In genomic region chr3:50606596-50606995, GRCh38 we compare ENCODE assay signal across 14 cellular contexts. TPM values are rescaled to one million over a fixed set of nuclear protein-coding genes. Genes with fewer than 3 reads are reported as not detected.
DNase-seq lines count a peak whose midpoint lies in the region; ATAC-seq, FAIRE-seq and TF ChIP-seq lines count a peak whose summit lies in the region.
"Had no signal": no experiment of that assay in that cellular context is flagged by ENCODE, and none has a peak within 500 bp of the region (broad histone marks: within the 10 kb centered on the region; RNA-seq: fewer than 3 reads in every experiment).

No MANE protein-coding gene starts in this region.

- H3K36me3 ChIP-seq in heart left ventricle (peaks cover 0 to 63% (median 28%) of the 10 kb centered on the region in 9 donors), kidney (ENCODE audit: control insufficient read depth in 1 of 2, insufficient read depth in 2 of 2, low read length in 2 of 2) (peaks cover 42 to 53% of the 10 kb centered on the region in 2 donors), stomach (peaks cover 19 to 40% (median 39%) of the 10 kb centered on the region in 4 donors)

- intact Hi-C loops in heart left ventricle (cut with DNase I) (no loop called here), left cardiac atrium (cut with DNase I) (no loop called here), kidney (cut with DNase I) (no loop called here), stomach (cut with DNase I; ENCODE audit: low total_unique reads) (no loop called here)

- TF ChIP-seq EP300 in stomach (IDR thresholded peaks at IDR 0.05), result no peak

- DNase-seq in heart left ventricle (no peak), left cardiac atrium (no peak), kidney (no peak), stomach (no peak)
- peak; percentile 79 for DNase-seq in activated CD8-positive, alpha-beta memory T cell treated with anti-CD3 and anti-CD28 coated beads, Interleukin-2, amount 50 U/mL, for 48 hours
- DNase-seq: GOT3, NCI-H1092, NCI-H446, WERI-Rb-1 had no signal

- TF ChIP-seq CTCF in heart left ventricle (IDR thresholded peaks at IDR 0.05), result no peak
- no peak for TF ChIP-seq CTCF in kidney (IDR thresholded peaks at IDR 0.05; ENCODE audit: borderline replicate concordance, extremely low read depth, insufficient read depth)
- no peak for TF ChIP-seq CTCF in stomach (IDR thresholded peaks at IDR 0.05)

- TF ChIP-seq POLR2A in heart left ventricle (IDR thresholded peaks at IDR 0.05) (no peak), stomach (IDR thresholded peaks at IDR 0.05) (no peak)

- H3K4me1 ChIP-seq in heart left ventricle, result peaks cover 15 to 98% (median 87%) of the 10 kb centered on the region in 12 donors
- H3K4me1 ChIP-seq in kidney (ENCODE audit: control insufficient read depth in 1 of 2, insufficient read depth in 1 of 2, low read depth in 1 of 2, low read length in 2 of 2), result peaks cover 72 to 76% of the 10 kb centered on the region in 2 donors
- peaks cover 78 to 98% (median 96%) of the 10 kb centered on the region in 4 donors for H3K4me1 ChIP-seq in stomach

- ATAC-seq in heart left ventricle (no peak), left cardiac atrium (no peak), GM21526 (IDR thresholded peaks at IDR 0.05; ENCODE audit: low FRiP score, unreplicated experiment) (no peak), HG03439 (IDR thresholded peaks at IDR 0.05; ENCODE audit: unreplicated experiment) (no peak), HG02885 (IDR thresholded peaks at IDR 0.05; ENCODE audit: poor library complexity, unreplicated experiment) (no peak)

- FAIRE-seq in kidney (lab: Jason Lieb, UNC), result no peak
- FAIRE-seq: islet of Langerhans had no signal

- no peaks in the 10 kb centered on the region for H3K9me3 ChIP-seq in heart left ventricle
- no peaks in the 10 kb centered on the region for H3K9me3 ChIP-seq in kidney (ENCODE audit: control insufficient read depth in 1 of 2, low read length in 2 of 2)
- H3K9me3 ChIP-seq in stomach, result no peaks in the 10 kb centered on the region

- H3K27me3 ChIP-seq in heart left ventricle (no peaks in the 10 kb centered on the region), stomach (no peaks in the 10 kb centered on the region)

- H3K4me3 ChIP-seq in heart left ventricle, result peak overlapping the region in 3 of 12 donors; percentile 2 to 90 (median 17)
- peak overlapping the region; percentile 93 to 95 for H3K4me3 ChIP-seq in kidney (ENCODE audit: low read length in 2 of 2)
- H3K4me3 ChIP-seq in stomach, result peak overlapping the region in 2 of 4 donors; percentile 60 to 83
- H3K4me3 ChIP-seq: smooth muscle cell had no signal

- H3K9ac ChIP-seq in kidney (ENCODE audit: low read length in 2 of 2), result peak overlapping the region in 1 of 2 donors; percentile 96

- WGBS in heart left ventricle, 4 donors, result 56 to 73% (median 61%) methylated on average over 6 of the region's 6 CpGs
- 57 to 71% (median 61%) methylated on average over 6 of the region's 6 CpGs for WGBS in stomach, 5 donors

- H3K27ac ChIP-seq in heart left ventricle (peak overlapping the region in 10 of 12 donors; percentile 71 to 100 (median 98)), kidney (ENCODE audit: low read depth in 2 of 2, low read length in 2 of 2) (peak overlapping the region; percentile 98 to 99), stomach (peak overlapping the region; percentile 26 to 97 (median 95))
- H3K27ac ChIP-seq: WERI-Rb-1 had no signal

RNA-seq across cellular contexts. Expression of gene CISH, which starts 5.0 kb away (rescaled TPM):
- total RNA-seq in heart left ventricle (10 to 100 TPM; 10.1 to 57.0 (median 20.3) TPM), left cardiac atrium (10 to 100 TPM in 1 of 2 donors, 1 to 10 TPM in 1; 10.0 to 41.9 TPM), kidney (30.8 TPM), stomach (1 to 10 TPM; 1.8 to 5.7 (median 3.6) TPM)
- polyA plus RNA-seq in heart left ventricle (10 to 100 TPM in 1 of 2 donors, 1 to 10 TPM in 1; 6.9 to 30.1 TPM), kidney (ENCODE audit: insufficient read depth, low read depth, low replicate concordance) (59.4 TPM), stomach (10 to 100 TPM in 1 of 3 donors, 1 to 10 TPM in 2; 6.8 to 11.5 (median 7.7) TPM)

RNA-seq across cellular contexts. Expression of gene MAPKAPK3, which starts 10.4 kb away (rescaled TPM):
- total RNA-seq in heart left ventricle, result 100 to 1,000 TPM; 239 to 398 (median 316) TPM
- 100 to 1,000 TPM; 226 to 247 TPM for polyA plus RNA-seq in heart left ventricle
- total RNA-seq in left cardiac atrium, result 100 to 1,000 TPM; 170 to 177 TPM
- 75.8 TPM for total RNA-seq in kidney
- polyA plus RNA-seq in kidney (ENCODE audit: insufficient read depth, low read depth, low replicate concordance), result 68.0 TPM
- 10 to 100 TPM; 10.3 to 50.0 (median 24.6) TPM for total RNA-seq in stomach
- 10 to 100 TPM; 21.5 to 41.3 (median 37.1) TPM for polyA plus RNA-seq in stomach

RNA-seq across cellular contexts. Expression of gene HEMK1, which starts 37.3 kb away (rescaled TPM):
- total RNA-seq in heart left ventricle, result 10 to 100 TPM in 7 of 9 donors, 1 to 10 TPM in 2; 7.8 to 19.7 (median 13.8) TPM
- 10 to 100 TPM; 10.9 to 16.7 TPM for polyA plus RNA-seq in heart left ventricle
- 10 to 100 TPM; 11.8 to 19.7 TPM for total RNA-seq in left cardiac atrium
- total RNA-seq in kidney, result 25.1 TPM
- polyA plus RNA-seq in kidney (ENCODE audit: insufficient read depth, low read depth, low replicate concordance), result 30.3 TPM
- 10 to 100 TPM in 2 of 5 donors, 1 to 10 TPM in 3; 5.8 to 14.3 (median 6.4) TPM for total RNA-seq in stomach
- polyA plus RNA-seq in stomach, result 10 to 100 TPM; 19.8 to 24.8 (median 20.0) TPM

RNA-seq across cellular contexts. Expression of gene C3orf18, which starts 39.0 kb away (rescaled TPM):
- total RNA-seq in heart left ventricle (10 to 100 TPM; 25.4 to 56.8 (median 40.0) TPM), left cardiac atrium (10 to 100 TPM; 29.7 to 32.3 TPM), kidney (6.2 TPM), stomach (10 to 100 TPM in 2 of 5 donors, 1 to 10 TPM in 2, not detected in 1; 4.9 to 75.0 (median 16.4) TPM)
- polyA plus RNA-seq in heart left ventricle (10 to 100 TPM; 28.7 to 28.9 TPM), kidney (ENCODE audit: insufficient read depth, low read depth, low replicate concordance) (14.9 TPM), stomach (1 to 10 TPM; 5.9 to 9.0 (median 8.2) TPM)
